In genomic region chr2:153872311-153873061, GRCh38 we compare ENCODE assay signal across 11 cellular contexts. TPM values are rescaled to one million over a fixed set of nuclear protein-coding genes. Genes with fewer than 3 reads are reported as not detected.
DNase-seq lines count a peak whose midpoint lies in the region; ATAC-seq, FAIRE-seq and TF ChIP-seq lines count a peak whose summit lies in the region.
"Had no signal": no experiment of that assay in that cellular context is flagged by ENCODE, and none has a peak within 500 bp of the region (broad histone marks: within the 10 kb centered on the region; RNA-seq: fewer than 3 reads in every experiment).

No MANE protein-coding gene starts in this region.

- no peaks in the 10 kb centered on the region for H3K4me1 ChIP-seq in kidney (ENCODE audit: control insufficient read depth in 1 of 2, insufficient read depth in 1 of 2, low read depth in 1 of 2, low read length in 2 of 2)
- H3K4me1 ChIP-seq in subcutaneous abdominal adipose tissue (ENCODE audit: control insufficient read depth in 5 of 5, insufficient read depth in 5 of 5, low read length in 5 of 5): peaks cover 0 to 28% (median 22%) of the 10 kb centered on the region in 5 donors
- H3K4me1 ChIP-seq in thyroid gland: no peaks in the 10 kb centered on the region

- H3K9ac ChIP-seq in kidney (ENCODE audit: low read length in 2 of 2): no peak overlapping the region
- peak overlapping the region in 1 of 5 donors; percentile 25 for H3K9ac ChIP-seq in subcutaneous abdominal adipose tissue (ENCODE audit: low read length in 5 of 5)

- 6 to 7% methylated on average over 16 to 20 of the region's 56 CpGs for WGBS in thyroid gland, 2 donors

- peak overlapping the region; percentile 56 for H3K4me3 Mint-ChIP-seq in activated naive CD8-positive, alpha-beta T cell treated with anti-CD3 and anti-CD28 coated beads, Interleukin-2, amount 10 ng/mL, durations not matched to agents 7 days and 5 days
- H3K4me3 Mint-ChIP-seq: activated B cell treated with CpG ODN at 0.5 μM for 24 hours, IgD-negative memory B cell had no signal

- peaks cover 3% of the 10 kb centered on the region for H3K36me3 Mint-ChIP-seq in activated naive CD8-positive, alpha-beta T cell treated with anti-CD3 and anti-CD28 coated beads, Interleukin-2, amount 10 ng/mL, durations not matched to agents 7 days and 5 days
- H3K36me3 Mint-ChIP-seq: IgD-negative memory B cell had no signal

- intact Hi-C loops in kidney (cut with DNase I) (no loop called here), thyroid gland (cut with DNase I) (no loop called here)

- H3K9me3 Mint-ChIP-seq in activated naive CD8-positive, alpha-beta T cell treated with anti-CD3 and anti-CD28 coated beads, Interleukin-2, amount 10 ng/mL, durations not matched to agents 7 days and 5 days: no peaks in the 10 kb centered on the region
- H3K9me3 Mint-ChIP-seq: activated B cell treated with CpG ODN at 0.5 μM for 24 hours had no signal

- no peak for TF ChIP-seq POLR2A in thyroid gland (IDR thresholded peaks at IDR 0.05)

- H3K4me1 Mint-ChIP-seq in activated naive CD8-positive, alpha-beta T cell treated with anti-CD3 and anti-CD28 coated beads, Interleukin-2, amount 10 ng/mL, durations not matched to agents 7 days and 5 days: no peaks in the 10 kb centered on the region
- H3K4me1 Mint-ChIP-seq: IgD-negative memory B cell had no signal

- no peaks in the 10 kb centered on the region for H3K36me3 ChIP-seq in kidney (ENCODE audit: control insufficient read depth in 1 of 2, insufficient read depth in 2 of 2, low read length in 2 of 2)
- H3K36me3 ChIP-seq in subcutaneous abdominal adipose tissue (ENCODE audit: control insufficient read depth in 5 of 5, insufficient read depth in 5 of 5, low read length in 5 of 5): no peaks in the 10 kb centered on the region
- H3K36me3 ChIP-seq in thyroid gland: no peaks in the 10 kb centered on the region

- DNase-seq in NCI-H82 (lab: John Stamatoyannopoulos, UW) (peak; percentile 62), NCI-H82 treated with DMSO at 0.1 percent for 48 hours (lab: John Stamatoyannopoulos, UW; ENCODE audit: unreplicated experiment) (no peak), kidney (peak; percentile 61), HuH-7.5 (ENCODE audit: low spot score) (no peak), thyroid gland (no peak)
- DNase-seq in activated naive CD8-positive, alpha-beta T cell treated with anti-CD3 and anti-CD28 coated beads, Interleukin-2, amount 10 ng/mL, durations not matched to agents 7 days and 5 days: no peak
- DNase-seq: activated B cell treated with CpG ODN at 0.5 μM for 24 hours, foreskin melanocyte had no signal

- POLR2A ChIA-PET in activated naive CD8-positive, alpha-beta T cell treated with anti-CD3 and anti-CD28 coated beads, Interleukin-2, amount 10 ng/mL, durations not matched to agents 7 days and 5 days (lab: Charles Lee): no interaction called here

- no peak overlapping the region for H3K4me3 ChIP-seq in kidney (ENCODE audit: low read length in 2 of 2)
- peak overlapping the region; percentile 45 to 76 (median 65) for H3K4me3 ChIP-seq in subcutaneous abdominal adipose tissue (ENCODE audit: low read depth in 1 of 5, low read length in 5 of 5)
- H3K4me3 ChIP-seq in thyroid gland (replicated peaks in 1 of 3): no peak overlapping the region

- H3K9me3 ChIP-seq in kidney (ENCODE audit: control insufficient read depth in 1 of 2, low read length in 2 of 2) (no peaks in the 10 kb centered on the region), subcutaneous abdominal adipose tissue (ENCODE audit: control insufficient read depth in 5 of 5, low read length in 5 of 5) (no peaks in the 10 kb centered on the region), thyroid gland (no peaks in the 10 kb centered on the region)

- H3K27me3 ChIP-seq in subcutaneous abdominal adipose tissue (ENCODE audit: control insufficient read depth in 5 of 5, insufficient read depth in 4 of 5, low read length in 5 of 5) (peaks cover 0 to 13% (median 2%) of the 10 kb centered on the region in 5 donors), thyroid gland (no peaks in the 10 kb centered on the region)

- no peak for TF ChIP-seq CTCF in kidney (IDR thresholded peaks at IDR 0.05; ENCODE audit: borderline replicate concordance, extremely low read depth, insufficient read depth)
- no peak for TF ChIP-seq CTCF in thyroid gland (IDR thresholded peaks at IDR 0.05)

- FAIRE-seq in kidney (lab: Jason Lieb, UNC): no peak

- H3K27ac ChIP-seq in kidney (ENCODE audit: low read depth in 2 of 2, low read length in 2 of 2): no peak overlapping the region
- H3K27ac ChIP-seq in subcutaneous abdominal adipose tissue (ENCODE audit: low read depth, low read length): no peak overlapping the region
- no peak overlapping the region for H3K27ac ChIP-seq in thyroid gland

- H3K27ac Mint-ChIP-seq in activated naive CD8-positive, alpha-beta T cell treated with anti-CD3 and anti-CD28 coated beads, Interleukin-2, amount 10 ng/mL, durations not matched to agents 7 days and 5 days: peak overlapping the region; percentile 17
- H3K27ac Mint-ChIP-seq: activated B cell treated with CpG ODN at 0.5 μM for 24 hours, IgD-negative memory B cell had no signal

- ATAC-seq in activated naive CD8-positive, alpha-beta T cell treated with anti-CD3 and anti-CD28 coated beads, Interleukin-2, amount 10 ng/mL, durations not matched to agents 7 days and 5 days (ENCODE audit: low read depth): no peak
- no peak for ATAC-seq in GM21529 (IDR thresholded peaks at IDR 0.05; ENCODE audit: unreplicated experiment)

- peaks cover 34% of the 10 kb centered on the region for H3K27me3 Mint-ChIP-seq in activated naive CD8-positive, alpha-beta T cell treated with anti-CD3 and anti-CD28 coated beads, Interleukin-2, amount 10 ng/mL, durations not matched to agents 7 days and 5 days

RNA-seq across cellular contexts. Expression of gene GALNT13, which starts 0.8 kb away (rescaled TPM):
- under 1 TPM; 0.26 to 0.64 TPM for total RNA-seq in activated naive CD8-positive, alpha-beta T cell treated with anti-CD3 and anti-CD28 coated beads, Interleukin-2, amount 10 ng/mL, durations not matched to agents 7 days and 5 days
- 0.57 TPM for total RNA-seq in kidney
- polyA plus RNA-seq in kidney (ENCODE audit: insufficient read depth, low read depth, low replicate concordance): not detected
- total RNA-seq in thyroid gland: 1 to 10 TPM in 1 of 4 donors, under 1 TPM in 1, not detected in 2; 0.13 to 2.3 TPM
- total RNA-seq: activated B cell treated with CpG ODN at 0.5 μM for 24 hours had no signal
- polyA plus RNA-seq: IgD-negative memory B cell had no signal

Comparison
In these comparisons a context has a peak if more than half of its experiments do, and no peak if none do; other contexts are left out.
1. DNase-seq: peak in NCI-H82 (single experiment) and kidney (single experiment); none in NCI-H82 treated with DMSO at 0.1 percent for 48 hours (single experiment), activated naive CD8-positive, alpha-beta T cell treated with anti-CD3 and anti-CD28 coated beads, Interleukin-2, amount 10 ng/mL, durations not matched to agents 7 days and 5 days (single experiment), HuH-7.5 (single experiment) and thyroid gland (0 of 2).
2. H3K4me3 ChIP-seq: peak in subcutaneous abdominal adipose tissue (5 of 5); none in kidney (0 of 2) and thyroid gland (0 of 3).